In genomic region chr3:12758025-12758830, GRCh38 we compare ENCODE assay signal across 8 cellular contexts. TPM values are rescaled to one million over a fixed set of nuclear protein-coding genes. Genes with fewer than 3 reads are reported as not detected.
DNase-seq lines count a peak whose midpoint lies in the region; ATAC-seq and TF ChIP-seq lines count a peak whose summit lies in the region.

No MANE protein-coding gene starts in this region.

- no peaks in the 10 kb centered on the region for H4K20me1 ChIP-seq in Loucy (ENCODE audit: insufficient read depth, low read length, poor library complexity, severe bottlenecking)

- H3K9me2 ChIP-seq in Loucy (replicated peaks; ENCODE audit: low read depth, low read length) = no peaks in the 10 kb centered on the region

- 0 out of 2 replicates have a peak overlapping the region, but pooled peaks have one; percentile 52 for H2AFZ ChIP-seq in Loucy (ENCODE audit: low read length)

- H3K27ac Mint-ChIP-seq in activated T-helper 2 cell treated with anti-CD3 and anti-CD28 coated beads, Interferon-gamma antibody, Interleukin-2, Interleukin-4, amounts not matched to agents 10 μg/mL and 5 μg/mL and 100 μg/mL, durations not matched to agents 14 hours and 24 hours and 36 hours = no peak overlapping the region

- no peak overlapping the region for H3K4me2 ChIP-seq in Loucy (ENCODE audit: low read depth, low read length, poor library complexity, severe bottlenecking)

- intact Hi-C loops in psoas muscle (cut with DNase I) = no loop called here
- intact Hi-C loops in activated T-helper 2 cell treated with anti-CD3 and anti-CD28 coated beads, Interferon-gamma antibody, Interleukin-2, Interleukin-4, amounts not matched to agents 10 μg/mL and 5 μg/mL and 100 μg/mL, durations not matched to agents 14 hours and 24 hours and 36 hours (cut with micrococcal nuclease) = no loop called here

- H3K36me3 Mint-ChIP-seq in activated T-helper 2 cell treated with anti-CD3 and anti-CD28 coated beads, Interferon-gamma antibody, Interleukin-2, Interleukin-4, amounts not matched to agents 10 μg/mL and 5 μg/mL and 100 μg/mL, durations not matched to agents 14 hours and 24 hours and 36 hours (ENCODE audit: low read depth) = no peaks in the 10 kb centered on the region

- DNase-seq in EL (peak; percentile 60), fibroblast of gingiva (ENCODE audit: low read depth) (peak; percentile 63), psoas muscle (peak in 1 of 2 donors; percentile 46), Peyer's patch (no peak), SIG-M5 treated with dmso at 0.1 percent for 504 hours (lab: John Stamatoyannopoulos, UW; ENCODE audit: unreplicated experiment) (no peak)
- DNase-seq in activated T-helper 2 cell treated with anti-CD3 and anti-CD28 coated beads, Interferon-gamma antibody, Interleukin-2, Interleukin-4, amounts not matched to agents 10 μg/mL and 5 μg/mL and 100 μg/mL, durations not matched to agents 14 hours and 24 hours and 36 hours (ENCODE audit: low spot score) = no peak

- H3F3A ChIP-seq in Loucy (ENCODE audit: low read depth) = no peaks in the 10 kb centered on the region

- H3K27me3 Mint-ChIP-seq in activated T-helper 2 cell treated with anti-CD3 and anti-CD28 coated beads, Interferon-gamma antibody, Interleukin-2, Interleukin-4, amounts not matched to agents 10 μg/mL and 5 μg/mL and 100 μg/mL, durations not matched to agents 14 hours and 24 hours and 36 hours (ENCODE audit: low read depth) = peaks cover 5% of the 10 kb centered on the region

- H3K27ac ChIP-seq in psoas muscle = peak overlapping the region; percentile 63
- peak overlapping the region in 1 of 4 donors; percentile 25 for H3K27ac ChIP-seq in Peyer's patch

- H3K4me1 Mint-ChIP-seq in activated T-helper 2 cell treated with anti-CD3 and anti-CD28 coated beads, Interferon-gamma antibody, Interleukin-2, Interleukin-4, amounts not matched to agents 10 μg/mL and 5 μg/mL and 100 μg/mL, durations not matched to agents 14 hours and 24 hours and 36 hours (ENCODE audit: low read depth) = peaks cover 3% of the 10 kb centered on the region

- no peak overlapping the region for H3K4me3 Mint-ChIP-seq in activated T-helper 2 cell treated with anti-CD3 and anti-CD28 coated beads, Interferon-gamma antibody, Interleukin-2, Interleukin-4, amounts not matched to agents 10 μg/mL and 5 μg/mL and 100 μg/mL, durations not matched to agents 14 hours and 24 hours and 36 hours (ENCODE audit: low read depth)

- no peak overlapping the region for H3K9ac ChIP-seq in Loucy (ENCODE audit: low read depth, low read length, poor library complexity, severe bottlenecking)

- H3K4me1 ChIP-seq in Loucy (ENCODE audit: insufficient read depth, low read length, poor library complexity, severe bottlenecking) (peaks cover 4% of the 10 kb centered on the region), psoas muscle (peaks cover 28% of the 10 kb centered on the region), Peyer's patch (peaks cover 0 to 6% (median 0%) of the 10 kb centered on the region in 4 donors)

- H3K36me3 ChIP-seq in Loucy (ENCODE audit: insufficient read depth, low read length) (no peaks in the 10 kb centered on the region), psoas muscle (ENCODE audit: insufficient read depth in 1 of 2, low read depth in 1 of 2) (no peaks in the 10 kb centered on the region), Peyer's patch (no peaks in the 10 kb centered on the region)

- no peaks in the 10 kb centered on the region for H3K9me3 Mint-ChIP-seq in activated T-helper 2 cell treated with anti-CD3 and anti-CD28 coated beads, Interferon-gamma antibody, Interleukin-2, Interleukin-4, amounts not matched to agents 10 μg/mL and 5 μg/mL and 100 μg/mL, durations not matched to agents 14 hours and 24 hours and 36 hours

- no peaks in the 10 kb centered on the region for H3K79me2 ChIP-seq in Loucy (ENCODE audit: insufficient read depth, low read length)

- no peaks in the 10 kb centered on the region for H3K9me3 ChIP-seq in Loucy (ENCODE audit: insufficient read depth, low read depth, low read length)
- H3K9me3 ChIP-seq in psoas muscle = no peaks in the 10 kb centered on the region
- H3K9me3 ChIP-seq in Peyer's patch = no peaks in the 10 kb centered on the region

- peak in 1 of 4 donors; percentile 35 for ATAC-seq in psoas muscle
- ATAC-seq in GM18520 (IDR thresholded peaks at IDR 0.05; ENCODE audit: unreplicated experiment) = no peak

- TF ChIP-seq CTCF in Loucy (conservative IDR thresholded peaks at IDR 0.05; ENCODE audit: low read length) (no peak), psoas muscle (IDR thresholded peaks at IDR 0.05) (no peak), Peyer's patch (IDR thresholded peaks at IDR 0.05) (no peak)

- H3K4me3 ChIP-seq in Loucy (ENCODE audit: low read length, poor library complexity, severe bottlenecking) = no peak overlapping the region
- H3K4me3 ChIP-seq in psoas muscle = no peak overlapping the region
- no peak overlapping the region for H3K4me3 ChIP-seq in Peyer's patch

- TF ChIP-seq POLR2A in Peyer's patch (IDR thresholded peaks at IDR 0.05) = no peak

- no peaks in the 10 kb centered on the region for H3K27me3 ChIP-seq in Loucy (ENCODE audit: insufficient read depth, low read length, poor library complexity, severe bottlenecking)
- H3K27me3 ChIP-seq in psoas muscle (ENCODE audit: insufficient read depth in 3 of 3, low read length in 2 of 3) = no peaks in the 10 kb centered on the region
- H3K27me3 ChIP-seq in Peyer's patch = no peaks in the 10 kb centered on the region

- 19 to 21% (median 19%) methylated on average over 5 of the region's 5 CpGs for WGBS in psoas muscle, 3 donors

RNA-seq across cellular contexts. Expression of gene TMEM40, which starts 0.8 kb away (rescaled TPM):
- total RNA-seq in psoas muscle (1 to 10 TPM in 3 of 4 donors, under 1 TPM in 1; 0.59 to 4.4 (median 2.3) TPM), Peyer's patch (not detected)
- polyA plus RNA-seq in psoas muscle = under 1 TPM; 0.30 to 0.52 (median 0.40) TPM
- total RNA-seq in activated T-helper 2 cell treated with anti-CD3 and anti-CD28 coated beads, Interferon-gamma antibody, Interleukin-2, Interleukin-4, amounts not matched to agents 10 μg/mL and 5 μg/mL and 100 μg/mL, durations not matched to agents 14 hours and 24 hours and 36 hours = not detected in 2 replicates

RNA-seq across cellular contexts. Expression of gene CAND2, which starts 38.3 kb away (rescaled TPM):
- total RNA-seq in psoas muscle = 100 to 1,000 TPM; 128 to 220 (median 138) TPM
- polyA plus RNA-seq in psoas muscle = 10 to 100 TPM in 2 of 3 donors, 1 to 10 TPM in 1; 3.7 to 65.3 (median 48.8) TPM
- 1 to 10 TPM; 1.4 to 4.1 (median 2.1) TPM for total RNA-seq in Peyer's patch
- 1.1 and 2.0 TPM in 2 replicates for total RNA-seq in activated T-helper 2 cell treated with anti-CD3 and anti-CD28 coated beads, Interferon-gamma antibody, Interleukin-2, Interleukin-4, amounts not matched to agents 10 μg/mL and 5 μg/mL and 100 μg/mL, durations not matched to agents 14 hours and 24 hours and 36 hours

Comparison
In these comparisons a context has a peak if more than half of its experiments do, and no peak if none do; other contexts are left out.
1. DNase-seq: peak in EL (single experiment) and fibroblast of gingiva (single experiment); none in Peyer's patch (0 of 3), activated T-helper 2 cell treated with anti-CD3 and anti-CD28 coated beads, Interferon-gamma antibody, Interleukin-2, Interleukin-4, amounts not matched to agents 10 μg/mL and 5 μg/mL and 100 μg/mL, durations not matched to agents 14 hours and 24 hours and 36 hours (single experiment) and SIG-M5 treated with dmso at 0.1 percent for 504 hours (single experiment).
2. RNA of gene CAND2, which starts 38.3 kb away (total RNA-seq): 128 to 220 TPM in psoas muscle; 1.4 to 4.1 TPM in Peyer's patch and 1.1 to 2.0 TPM in activated T-helper 2 cell treated with anti-CD3 and anti-CD28 coated beads, Interferon-gamma antibody, Interleukin-2, Interleukin-4, amounts not matched to agents 10 μg/mL and 5 μg/mL and 100 μg/mL, durations not matched to agents 14 hours and 24 hours and 36 hours; every median in the first group is over 10 times any median in the second.